ENCODE assay signal across 19 cellular contexts in genomic region chr9:4844439-4844838, GRCh38.
"Had no signal": no experiment of that assay in that cellular context is flagged by ENCODE, and none has a peak within 500 bp of the region (broad histone marks: within the 10 kb centered on the region; RNA-seq: fewer than 3 reads in every experiment).

No MANE protein-coding gene starts in this region.

- H3K27me3 ChIP-seq: pancreas, tibial nerve had no signal

- H3K4me3 ChIP-seq: pancreas, tibial nerve had no signal

- ATAC-seq: activated naive CD8-positive, alpha-beta T cell treated with anti-CD3 and anti-CD28 coated beads, Interleukin-2, amount 50 U/mL, for 24 hours; left cardiac atrium; pancreas; stimulated activated memory B cell treated with anti-CD40 and anti-IgM and Interleukin-4, amounts not matched to agents 10 μg/mL and 1 μg/mL and 100 μg/mL, for 72 hours had no signal

- H3K9me3 ChIP-seq: pancreas, tibial nerve had no signal

- H3K4me3 Mint-ChIP-seq: activated naive CD8-positive, alpha-beta T cell treated with anti-CD3 and anti-CD28 coated beads, Interleukin-2, amount 50 U/mL, for 24 hours; immature natural killer cell; naive B cell; stimulated activated memory B cell treated with anti-CD40 and anti-IgM and Interleukin-4, amounts not matched to agents 10 μg/mL and 1 μg/mL and 100 μg/mL, for 72 hours; T-helper 2 cell treated with Interferon-gamma antibody and Interleukin-4, amounts not matched to agents 5 μg/mL and 100 μg/mL, for 36 hours had no signal

- DNase-seq: activated CD4-positive, CD25-positive, alpha-beta regulatory T cell treated with anti-CD3 and anti-CD28 coated beads, Interleukin-2, amount 50 U/mL, for 72 hours; activated gamma-delta T cell; activated naive CD8-positive, alpha-beta T cell treated with anti-CD3 and anti-CD28 coated beads, Interleukin-2, amount 50 U/mL, for 24 hours; activated T-cell treated with anti-CD3 and anti-CD28 coated beads for 4 hours; aorta; cerebellar nuclear complex; effector memory CD4-positive, alpha-beta T cell; head of caudate nucleus; immature natural killer cell; left cardiac atrium; naive B cell; pancreas; RPMI8226; SIG-M5 had no signal

- H3K27me3 Mint-ChIP-seq: activated naive CD8-positive, alpha-beta T cell treated with anti-CD3 and anti-CD28 coated beads, Interleukin-2, amount 50 U/mL, for 24 hours; naive B cell; stimulated activated memory B cell treated with anti-CD40 and anti-IgM and Interleukin-4, amounts not matched to agents 10 μg/mL and 1 μg/mL and 100 μg/mL, for 72 hours had no signal

- FAIRE-seq: frontal cortex, pancreas had no signal

- H3K9me3 Mint-ChIP-seq: activated naive CD8-positive, alpha-beta T cell treated with anti-CD3 and anti-CD28 coated beads, Interleukin-2, amount 50 U/mL, for 24 hours; immature natural killer cell; naive B cell; stimulated activated memory B cell treated with anti-CD40 and anti-IgM and Interleukin-4, amounts not matched to agents 10 μg/mL and 1 μg/mL and 100 μg/mL, for 72 hours; T-helper 2 cell treated with Interferon-gamma antibody and Interleukin-4, amounts not matched to agents 5 μg/mL and 100 μg/mL, for 36 hours had no signal

- H3K4me1 Mint-ChIP-seq: immature natural killer cell had no signal

- H3K27ac ChIP-seq: epithelial cell of prostate, pancreas, tibial nerve had no signal

- H3K27ac Mint-ChIP-seq: activated naive CD8-positive, alpha-beta T cell treated with anti-CD3 and anti-CD28 coated beads, Interleukin-2, amount 50 U/mL, for 24 hours; immature natural killer cell; stimulated activated memory B cell treated with anti-CD40 and anti-IgM and Interleukin-4, amounts not matched to agents 10 μg/mL and 1 μg/mL and 100 μg/mL, for 72 hours had no signal
